Comparison of ENCODE assay signal across 21 cellular contexts in genomic region chr9:79482078-79482477, GRCh38.
DNase-seq lines count a peak whose midpoint lies in the region; ATAC-seq, FAIRE-seq and TF ChIP-seq lines count a peak whose summit lies in the region.
"Had no signal": no experiment of that assay in that cellular context is flagged by ENCODE, and none has a peak within 500 bp of the region (broad histone marks: within the 10 kb centered on the region; RNA-seq: fewer than 3 reads in every experiment).

No MANE protein-coding gene starts in this region.

- in situ Hi-C loops in IMR-90 (cut with MboI; ENCODE audit: low sequenced_read_pairs) = no loop called here

- no peak overlapping the region for H2AK5ac ChIP-seq in IMR-90 (ENCODE audit: low read depth, low read length)

- intact Hi-C loops in IMR-90 (cut with micrococcal nuclease) = no loop called here

- peak; percentile 58 for ATAC-seq in IMR-90 (ENCODE audit: low read depth)
- ATAC-seq: Right ventricle myocardium inferior, SK-N-SH treated with all-trans-retinoic acid at 6 μM for 48 hours had no signal

- no peaks in the 10 kb centered on the region for H3K79me2 ChIP-seq in neural progenitor cell (ENCODE audit: low read depth)

- CTCF ChIA-PET in IMR-90 (lab: Yijun Ruan, JAX) = interaction anchor here (0.5 kb wide), 1 partner anchor 939 kb away, joined by 4 read pairs; no protein-coding TSS in a partner anchor

- no peaks in the 10 kb centered on the region for H3K9me3 Mint-ChIP-seq in neural progenitor cell
- H3K9me3 Mint-ChIP-seq: H9 had no signal

- no peak overlapping the region for H3K4me3 ChIP-seq in IMR-90 (ENCODE audit: insufficient read depth, low read depth, low read length)
- no peak overlapping the region for H3K4me3 ChIP-seq in bronchial epithelial cell (ENCODE audit: low read depth, low read length)
- H3K4me3 ChIP-seq in neural progenitor cell = no peak overlapping the region
- no peak overlapping the region for H3K4me3 ChIP-seq in WERI-Rb-1 (ENCODE audit: low read depth, low read length)
- H3K4me3 ChIP-seq: SJCRH30 had no signal

- no peak overlapping the region for H2BK120ac ChIP-seq in IMR-90 (ENCODE audit: low read depth, low read length)

- FAIRE-seq in bronchial epithelial cell (lab: Jason Lieb, UNC) = no peak

- peaks cover 6% of the 10 kb centered on the region for H3K9me1 ChIP-seq in IMR-90 (ENCODE audit: insufficient read depth, low read length)

- no TSS peak for BruUV-seq in IMR-90 (replicated peaks; lab: Mats Ljungman, UMichigan)

- H3K27me3 ChIP-seq in IMR-90 (ENCODE audit: control insufficient read depth, insufficient read depth, low read length) (no peaks in the 10 kb centered on the region), bronchial epithelial cell (ENCODE audit: control insufficient read depth, insufficient read depth, low read length) (no peaks in the 10 kb centered on the region), neural progenitor cell (no peaks in the 10 kb centered on the region), WERI-Rb-1 (ENCODE audit: insufficient read depth, low read depth, severe bottlenecking) (no peaks in the 10 kb centered on the region)
- H3K27me3 ChIP-seq: SJCRH30 had no signal

- H4K8ac ChIP-seq in IMR-90 (ENCODE audit: low read depth in 2 of 2, low read length in 2 of 2) = no peak overlapping the region

- no peak overlapping the region for H3K27ac ChIP-seq in IMR-90 (ENCODE audit: insufficient read depth, low read length)
- no peak overlapping the region for H3K27ac ChIP-seq in neural progenitor cell
- no peak overlapping the region for H3K27ac ChIP-seq in WERI-Rb-1
- H3K27ac ChIP-seq: SJCRH30 had no signal

- H3K79me1 ChIP-seq in IMR-90 (ENCODE audit: low read depth in 1 of 2, low read length in 2 of 2) = no peaks in the 10 kb centered on the region

- H3K27ac Mint-ChIP-seq in neural progenitor cell = no peak overlapping the region
- H3K27ac Mint-ChIP-seq: H9 had no signal

- no peak overlapping the region for H2AK9ac ChIP-seq in IMR-90 (replicated peaks; ENCODE audit: low read depth, low read length, poor library complexity)

- H3K14ac ChIP-seq in IMR-90 (replicated peaks; ENCODE audit: low read depth, low read length) = 0 out of 2 replicates have a peak overlapping the region, but pooled peaks have one; percentile 70

- H2BK20ac ChIP-seq in IMR-90 (ENCODE audit: low read depth, low read length) = no peak overlapping the region

- no peak overlapping the region for H4K91ac ChIP-seq in IMR-90 (ENCODE audit: insufficient read depth, low read depth, low read length)

- no peaks in the 10 kb centered on the region for H3K27me3 Mint-ChIP-seq in neural progenitor cell (ENCODE audit: insufficient read depth, low read depth)

- no peak for TF ChIP-seq RAD21 in IMR-90 (IDR thresholded peaks at IDR 0.05; ENCODE audit: low read length)

- no peaks in the 10 kb centered on the region for H3K36me3 Mint-ChIP-seq in neural progenitor cell

- H4K5ac ChIP-seq in IMR-90 (ENCODE audit: low read depth, low read length) = no peak overlapping the region

- WGBS in IMR-90 (ENCODE audit: extremely low coverage in 2 of 2, insufficient read length in 1 of 2), 2 experiments = no CpG with 5 or more reads among the region's 2 CpGs

- POLR2A ChIA-PET in IMR-90 (lab: Charles Lee; ENCODE audit: unreplicated experiment) = no interaction called here

- H2BK15ac ChIP-seq in IMR-90 (ENCODE audit: low read depth, low read length) = no peak overlapping the region

- H3K23ac ChIP-seq in IMR-90 (ENCODE audit: low read depth, low read length) = no peak overlapping the region

- H3K4me2 ChIP-seq in IMR-90 (ENCODE audit: low read depth, low read length) = no peak overlapping the region; the same call in 1 of the 2 replicates
- H3K4me2 ChIP-seq in neural progenitor cell = peak overlapping the region; percentile 34

- TF ChIP-seq CTCF in IMR-90 (conservative IDR thresholded peaks at IDR 0.05; ENCODE audit: low read depth, low read length) = no peak
- no peak for TF ChIP-seq CTCF in bronchial epithelial cell (IDR thresholded peaks at IDR 0.05; ENCODE audit: insufficient read depth, low read length, severe bottlenecking)
- no peak for TF ChIP-seq CTCF in neural progenitor cell (IDR thresholded peaks at IDR 0.05)
- no peak for TF ChIP-seq CTCF in WERI-Rb-1 (IDR thresholded peaks at IDR 0.05; ENCODE audit: low read depth, low read length)

- dilution Hi-C loops in IMR-90 (cut with HindIII; ENCODE audit: low sequenced_read_pairs, unreplicated experiment) = no loop called here

- H2AFZ ChIP-seq in IMR-90 (replicated peaks; ENCODE audit: low read length, poor library complexity) (no peak overlapping the region), neural progenitor cell (replicated peaks) (peak overlapping the region; percentile 66)

- H3K4me3 Mint-ChIP-seq in neural progenitor cell = no peak overlapping the region
- H3K4me3 Mint-ChIP-seq: H9 had no signal

- peak overlapping the region; percentile 38 for H2BK5ac ChIP-seq in IMR-90 (ENCODE audit: low read depth, low read length, poor library complexity, severe bottlenecking)

- H3K4me1 Mint-ChIP-seq in neural progenitor cell = peaks cover 6% of the 10 kb centered on the region

- no peak overlapping the region for H3K56ac ChIP-seq in IMR-90 (ENCODE audit: extremely low read depth, insufficient read depth, low read length)

- no peak for TF ChIP-seq POLR2A in IMR-90 (IDR thresholded peaks at IDR 0.05; ENCODE audit: low read depth, low read length)

- H3K4me1 ChIP-seq in IMR-90 (ENCODE audit: control insufficient read depth, insufficient read depth, low read length) (peaks cover 6% of the 10 kb centered on the region), neural progenitor cell (peaks cover 28% of the 10 kb centered on the region)
- H3K4me1 ChIP-seq: SJCRH30 had no signal

- no peaks in the 10 kb centered on the region for H3F3A ChIP-seq in neural progenitor cell (ENCODE audit: low read depth)

- H3K36me3 ChIP-seq in IMR-90 (ENCODE audit: control insufficient read depth, insufficient read depth, low read length) (no peaks in the 10 kb centered on the region), bronchial epithelial cell (ENCODE audit: control insufficient read depth, insufficient read depth, low read length) (no peaks in the 10 kb centered on the region), neural progenitor cell (no peaks in the 10 kb centered on the region), WERI-Rb-1 (no peaks in the 10 kb centered on the region)
- H3K36me3 ChIP-seq: SJCRH30 had no signal

- H3K9me3 ChIP-seq in IMR-90 (ENCODE audit: control insufficient read depth, insufficient read depth, low read length) (no peaks in the 10 kb centered on the region), neural progenitor cell (ENCODE audit: low read depth) (no peaks in the 10 kb centered on the region), WERI-Rb-1 (ENCODE audit: severe bottlenecking) (no peaks in the 10 kb centered on the region)
- H3K9me3 ChIP-seq: SJCRH30 had no signal

- H4K20me1 ChIP-seq in IMR-90 (ENCODE audit: insufficient read depth, low read length) = no peaks in the 10 kb centered on the region
- no peaks in the 10 kb centered on the region for H4K20me1 ChIP-seq in neural progenitor cell (ENCODE audit: low read depth)

- DNase-seq in IMR-90 (peak; percentile 56), bronchial epithelial cell (ENCODE audit: low read depth) (peak; percentile 49), neural progenitor cell (ENCODE audit: low spot score) (no peak), WERI-Rb-1 (no peak), NCI-H226 (no peak), NCI-H1417 treated with DMSO at 0.1 percent for 48 hours (lab: John Stamatoyannopoulos, UW) (no peak)
- DNase-seq in stimulated activated CD4-positive, alpha-beta T cell treated with anti-CD3 and anti-CD28 coated beads, Interleukin-4, amount 100 ng/mL, for 4 hours = no peak
- DNase-seq: ACHN, DMS153, DND-41, H9, Karpas-422, NCI-H1092 treated with DMSO at 0.1 percent for 48 hours, NCI-H1436 treated with DMSO at 0.1 percent for 48 hours, NCI-H187 treated with DMSO at 0.1 percent for 48 hours, NCI-H2171 treated with DMSO at 0.1 percent for 48 hours, NCI-H524, NCI-H748 treated with DMSO at 0.1 percent for 48 hours, SJCRH30 had no signal

- no peak overlapping the region for H3K9ac ChIP-seq in IMR-90 (ENCODE audit: low read depth, low read length)
- H3K9ac ChIP-seq in neural progenitor cell = no peak overlapping the region

- no peak overlapping the region for H3K18ac ChIP-seq in IMR-90 (ENCODE audit: low read depth, low read length)

- no peak overlapping the region for H3K4ac ChIP-seq in IMR-90 (ENCODE audit: low read depth, low read length)

TF ChIP-seq in IMR-90, 13 proteins besides CTCF, POLR2A, EP300 and RAD21:
- TF ChIP-seq CEBPB (IDR thresholded peaks at IDR 0.05; ENCODE audit: low read depth, low read length) = peak; percentile 58; the same call in 1 of the 2 replicates
- no peak for TF ChIP-seq ELK1 (IDR thresholded peaks at IDR 0.05; ENCODE audit: borderline replicate concordance, low read depth, low read length)

Comparison
In these comparisons a context has a peak if more than half of its experiments do, and no peak if none do; other contexts are left out.
1. DNase-seq: peak in IMR-90 (single experiment) and bronchial epithelial cell (single experiment); none in neural progenitor cell (single experiment), WERI-Rb-1 (single experiment), NCI-H226 (single experiment), NCI-H1417 treated with DMSO at 0.1 percent for 48 hours (single experiment) and stimulated activated CD4-positive, alpha-beta T cell treated with anti-CD3 and anti-CD28 coated beads, Interleukin-4, amount 100 ng/mL, for 4 hours (0 of 2).